In the genomic region with DNA sequence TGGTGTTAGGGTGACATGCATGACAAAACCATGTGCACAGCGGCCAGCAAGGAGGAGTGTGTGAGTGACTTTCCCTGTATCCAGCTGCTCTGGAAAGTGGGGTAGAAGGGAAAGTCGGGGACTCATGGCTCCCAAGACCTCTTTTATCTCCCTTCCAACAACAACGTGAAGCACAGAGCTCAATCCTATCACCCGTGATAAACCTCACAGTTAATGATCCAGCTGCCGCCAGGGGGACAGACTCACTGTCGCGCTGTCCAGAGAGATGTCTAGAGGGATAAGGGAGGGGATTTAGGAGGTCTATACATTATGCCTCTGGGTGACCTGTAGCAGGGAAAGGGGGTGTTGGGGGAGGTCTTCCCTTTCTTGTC, we compare ENCODE assay signal across 12 cellular contexts.
DNase-seq lines count a peak whose midpoint lies in the region; ATAC-seq and TF ChIP-seq lines count a peak whose summit lies in the region.
"Had no signal": no experiment of that assay in that cellular context is flagged by ENCODE, and none has a peak within 500 bp of the region (broad histone marks: within the 10 kb centered on the region; RNA-seq: fewer than 3 reads in every experiment).

No MANE protein-coding gene starts in this region.

- no peaks in the 10 kb centered on the region for H3K79me2 ChIP-seq in mesendoderm (ENCODE audit: control insufficient read depth, insufficient read depth, low read length)

- WGBS in mesendoderm (ENCODE audit: extremely low coverage, insufficient coverage, low lambda C conversion rate) = no CpG with 5 or more reads among the region's 7 CpGs
- 81% methylated on average over 6 of the region's 7 CpGs for WGBS in suprapubic skin

- peaks cover 0 to 17% (median 11%) of the 10 kb centered on the region in 4 donors for H3K4me1 Mint-ChIP-seq in CD4-positive, CD25-positive, alpha-beta regulatory T cell
- peaks cover 25% of the 10 kb centered on the region for H3K4me1 Mint-ChIP-seq in activated naive CD8-positive, alpha-beta T cell (ENCODE audit: low read depth)

- in situ Hi-C loops in G401 (cut with HindIII; ENCODE audit: low sequenced_read_pairs) = no loop called here

- H2BK120ac ChIP-seq in mesendoderm (ENCODE audit: low read depth, low read length) = peak overlapping the region; percentile 4

- H4K5ac ChIP-seq in mesendoderm (ENCODE audit: low read length) = no peak overlapping the region

- no peak overlapping the region for H2BK15ac ChIP-seq in mesendoderm (replicated peaks; ENCODE audit: low read depth)

- H3K18ac ChIP-seq in mesendoderm (ENCODE audit: low read length) = no peak overlapping the region

- H3K27ac Mint-ChIP-seq in CD4-positive, CD25-positive, alpha-beta regulatory T cell = peak overlapping the region in 2 of 3 donors; percentile 59 to 87
- H3K27ac Mint-ChIP-seq in activated naive CD8-positive, alpha-beta T cell = peak overlapping the region; percentile 84

- H3K56ac ChIP-seq in mesendoderm (ENCODE audit: low read length) = no peak overlapping the region

- H3K4me3 ChIP-seq in CD4-positive, CD25-positive, alpha-beta regulatory T cell (ENCODE audit: low read depth, low read length) = no peak overlapping the region
- no peak overlapping the region for H3K4me3 ChIP-seq in mesendoderm (ENCODE audit: low read length)
- no peak overlapping the region for H3K4me3 ChIP-seq in suprapubic skin

- H3K9ac ChIP-seq in mesendoderm (ENCODE audit: low read length) = no peak overlapping the region

- no peak for TF ChIP-seq POLR2A in suprapubic skin (IDR thresholded peaks at IDR 0.05)

- H3K4me1 ChIP-seq in CD4-positive, CD25-positive, alpha-beta regulatory T cell (ENCODE audit: control insufficient read depth, insufficient read depth, low read length, poor library complexity, severe bottlenecking) = peaks cover 9% of the 10 kb centered on the region
- peaks cover 14% of the 10 kb centered on the region for H3K4me1 ChIP-seq in mesendoderm (ENCODE audit: control insufficient read depth, low read depth, low read length)
- peaks cover 13% of the 10 kb centered on the region for H3K4me1 ChIP-seq in suprapubic skin

- H3K27me3 Mint-ChIP-seq in CD4-positive, CD25-positive, alpha-beta regulatory T cell = no peaks in the 10 kb centered on the region
- H3K27me3 Mint-ChIP-seq in activated naive CD8-positive, alpha-beta T cell = no peaks in the 10 kb centered on the region

- no peaks in the 10 kb centered on the region for H3K9me3 ChIP-seq in CD4-positive, CD25-positive, alpha-beta regulatory T cell (ENCODE audit: control insufficient read depth in 2 of 2, low read length in 2 of 2)
- no peaks in the 10 kb centered on the region for H3K9me3 ChIP-seq in suprapubic skin

- no peaks in the 10 kb centered on the region for H3K36me3 Mint-ChIP-seq in CD4-positive, CD25-positive, alpha-beta regulatory T cell
- no peaks in the 10 kb centered on the region for H3K36me3 Mint-ChIP-seq in activated naive CD8-positive, alpha-beta T cell

- H3K9me3 Mint-ChIP-seq in CD4-positive, CD25-positive, alpha-beta regulatory T cell = no peaks in the 10 kb centered on the region
- no peaks in the 10 kb centered on the region for H3K9me3 Mint-ChIP-seq in activated naive CD8-positive, alpha-beta T cell (ENCODE audit: low read depth)

- no peak for TF ChIP-seq EP300 in suprapubic skin (IDR thresholded peaks at IDR 0.05)

- TF ChIP-seq CTCF in suprapubic skin (IDR thresholded peaks at IDR 0.05) = no peak

- no peaks in the 10 kb centered on the region for H3K27me3 ChIP-seq in CD4-positive, CD25-positive, alpha-beta regulatory T cell (ENCODE audit: control insufficient read depth, insufficient read depth, low read length)
- no peaks in the 10 kb centered on the region for H3K27me3 ChIP-seq in mesendoderm (ENCODE audit: insufficient read depth, low read length, poor library complexity)
- no peaks in the 10 kb centered on the region for H3K27me3 ChIP-seq in suprapubic skin

- no peak overlapping the region for H2BK5ac ChIP-seq in mesendoderm (ENCODE audit: low read length)

- H3K23ac ChIP-seq in mesendoderm (ENCODE audit: low read length) = no peak overlapping the region

- no peaks in the 10 kb centered on the region for H3K36me3 ChIP-seq in CD4-positive, CD25-positive, alpha-beta regulatory T cell (ENCODE audit: control insufficient read depth, insufficient read depth, low read length)
- H3K36me3 ChIP-seq in mesendoderm (ENCODE audit: control insufficient read depth, insufficient read depth, low read length) (no peaks in the 10 kb centered on the region), suprapubic skin (no peaks in the 10 kb centered on the region)

- no peak overlapping the region for H4K8ac ChIP-seq in mesendoderm (ENCODE audit: low read depth, low read length)

- no peak for DNase-seq in CD4-positive, CD25-positive, alpha-beta regulatory T cell
- DNase-seq in mesendoderm = no peak
- DNase-seq in G401 (ENCODE audit: low spot score) = no peak
- DNase-seq in suprapubic skin (ENCODE audit: low spot score in 2 of 2) = no peak
- DNase-seq: GOT3, NCI-H2081 treated with DMSO at 0.1 percent for 48 hours, PC-3 had no signal

- no peak overlapping the region for H3K4me3 Mint-ChIP-seq in CD4-positive, CD25-positive, alpha-beta regulatory T cell
- H3K4me3 Mint-ChIP-seq in activated naive CD8-positive, alpha-beta T cell = peak overlapping the region; percentile 53

- ATAC-seq in CD4-positive, CD25-positive, alpha-beta regulatory T cell (ENCODE audit: low read depth in 2 of 2) = no peak
- peak; percentile 5 for ATAC-seq in HG03139 (IDR thresholded peaks at IDR 0.05; ENCODE audit: unreplicated experiment)
- no peak for ATAC-seq in GM19397 (IDR thresholded peaks at IDR 0.05; ENCODE audit: unreplicated experiment)
- ATAC-seq in HG03196 (IDR thresholded peaks at IDR 0.05; ENCODE audit: unreplicated experiment) = no peak
- ATAC-seq: PC-3 had no signal

- no peak overlapping the region for H3K4ac ChIP-seq in mesendoderm (ENCODE audit: low read depth, low read length)

- H2AK5ac ChIP-seq in mesendoderm (ENCODE audit: low read length) = no peak overlapping the region

- no peaks in the 10 kb centered on the region for H3K79me1 ChIP-seq in mesendoderm (ENCODE audit: low read length)

- no peak overlapping the region for H3K27ac ChIP-seq in CD4-positive, CD25-positive, alpha-beta regulatory T cell (ENCODE audit: insufficient read depth, low read length, poor library complexity, severe bottlenecking)
- H3K27ac ChIP-seq in mesendoderm (ENCODE audit: low read depth, low read length) = no peak overlapping the region
- H3K27ac ChIP-seq in suprapubic skin = no peak overlapping the region
- H3K27ac ChIP-seq: C4-2B had no signal

- H3K4me2 ChIP-seq in mesendoderm (ENCODE audit: low read length) = no peak overlapping the region
